1 cellular context compared by ENCODE assay signal in genomic region chr1:36157973-36158826, GRCh38.
TF ChIP-seq lines count a peak whose summit lies in the region.

No MANE protein-coding gene starts in this region.

TF ChIP-seq in A549, 52 proteins besides CTCF, POLR2A, EP300 and RAD21:
- no peak for TF ChIP-seq REST (IDR thresholded peaks at IDR 0.05)
- TF ChIP-seq BCL3 (IDR thresholded peaks at IDR 0.05): no peak
- no peak for TF ChIP-seq JUNB (IDR thresholded peaks at IDR 0.05)
TF ChIP-seq in A549: peak in this region for 0.
